ENCODE assay signal across 1 cellular context in genomic region chr7:27158436-27159277, GRCh38.
TF ChIP-seq lines count a peak whose summit lies in the region.

No MANE protein-coding gene starts in this region.

TF ChIP-seq in GM23338, 12 proteins besides CTCF, POLR2A, EP300 and RAD21:
- TF ChIP-seq EZH2 (IDR thresholded peaks at IDR 0.05; ENCODE audit: low read depth, unreplicated experiment) (peak; percentile 97), EZH2phosphoT487 (IDR thresholded peaks at IDR 0.05; ENCODE audit: unreplicated experiment) (peak; percentile 73), POLR2AphosphoS5 (IDR thresholded peaks at IDR 0.05; ENCODE audit: low read depth) (no peak)
